ENCODE assay signal across 1 cellular context in genomic region chr1:85462931-85463665, GRCh38.
TF ChIP-seq lines count a peak whose summit lies in the region.

No MANE protein-coding gene starts in this region.

TF ChIP-seq in SK-N-SH treated with all-trans-retinoic acid at 6 μM for 48 hours, 23 proteins besides CTCF, POLR2A, EP300 and RAD21 (continued from another document):
- TF ChIP-seq PATZ1 (CRISPR knock-in tag; IDR thresholded peaks at IDR 0.05; ENCODE audit: borderline replicate concordance) (no peak), ISL1 (CRISPR knock-in tag; IDR thresholded peaks at IDR 0.05) (no peak), ZFP30 (CRISPR knock-in tag; IDR thresholded peaks at IDR 0.05) (no peak), RARB (CRISPR knock-in tag; IDR thresholded peaks at IDR 0.05) (no peak), TOX (CRISPR knock-in tag; IDR thresholded peaks at IDR 0.05; ENCODE audit: borderline replicate concordance) (no peak), ZNF8 (CRISPR knock-in tag; IDR thresholded peaks at IDR 0.05) (no peak), BACH2 (CRISPR knock-in tag; IDR thresholded peaks at IDR 0.05; ENCODE audit: borderline replicate concordance) (no peak), PPARA (CRISPR knock-in tag; IDR thresholded peaks at IDR 0.05; ENCODE audit: borderline replicate concordance) (no peak), SNAI2 (CRISPR knock-in tag; IDR thresholded peaks at IDR 0.05) (no peak), CSRNP3 (CRISPR knock-in tag; IDR thresholded peaks at IDR 0.05) (no peak), ZFP3 (CRISPR knock-in tag; IDR thresholded peaks at IDR 0.05) (no peak), OSR1 (CRISPR knock-in tag; IDR thresholded peaks at IDR 0.05) (no peak)
